In the genomic region with DNA sequence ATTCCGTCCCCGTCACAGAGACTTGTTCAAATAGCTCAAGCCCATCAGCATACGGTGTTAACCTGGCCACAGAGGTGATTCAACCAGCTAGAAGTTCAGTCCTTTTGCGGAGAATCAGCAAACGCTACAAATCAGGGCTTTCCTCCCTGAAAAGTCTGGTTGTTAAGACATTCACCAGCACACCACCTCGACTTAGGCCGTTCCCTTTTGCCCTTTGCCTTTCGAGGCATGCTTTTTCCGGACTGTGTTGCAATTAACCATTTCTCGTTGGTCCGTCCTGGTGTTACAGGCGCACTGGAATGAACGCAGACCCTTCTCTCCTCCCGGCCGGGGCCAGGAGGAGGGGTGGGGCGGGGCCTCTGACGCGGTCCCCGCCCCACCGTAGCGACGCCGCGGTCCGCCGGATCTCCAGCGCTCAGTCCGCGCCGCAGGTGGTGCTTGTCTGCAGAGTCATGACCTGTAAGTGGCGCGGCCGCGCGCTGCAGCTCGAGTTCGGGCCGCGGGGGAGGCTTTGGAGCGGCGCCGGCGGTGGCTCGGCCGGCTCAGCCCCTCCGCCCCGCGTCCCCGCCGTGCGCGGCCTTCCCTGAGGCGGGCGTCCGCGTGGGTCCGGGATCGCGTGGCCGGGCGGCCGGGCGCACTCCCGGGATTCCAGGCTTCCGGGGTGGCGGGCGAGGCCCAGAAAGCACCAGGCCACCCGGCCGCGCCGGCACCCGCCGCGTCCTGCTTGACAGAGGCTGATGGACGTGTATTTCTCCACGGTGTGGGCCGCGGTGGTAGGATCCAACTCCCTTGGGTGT, we compare ENCODE assay signal across 8 cellular contexts. TPM values are rescaled to one million over a fixed set of nuclear protein-coding genes. Genes with fewer than 3 reads are reported as not detected.
DNase-seq lines count a peak whose midpoint lies in the region; ATAC-seq lines count a peak whose summit lies in the region.

A gene with protein sequence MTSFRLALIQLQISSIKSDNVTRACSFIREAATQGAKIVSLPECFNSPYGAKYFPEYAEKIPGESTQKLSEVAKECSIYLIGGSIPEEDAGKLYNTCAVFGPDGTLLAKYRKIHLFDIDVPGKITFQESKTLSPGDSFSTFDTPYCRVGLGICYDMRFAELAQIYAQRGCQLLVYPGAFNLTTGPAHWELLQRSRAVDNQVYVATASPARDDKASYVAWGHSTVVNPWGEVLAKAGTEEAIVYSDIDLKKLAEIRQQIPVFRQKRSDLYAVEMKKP (plus strand): TSS at position 418 of the 797 bp plus-strand sequence. CDS start 35 bp downstream, at position 453.

- CTCF ChIA-PET in CD8-positive, alpha-beta memory T cell (lab: Charles Lee), result interaction anchor here (0.7 to 1.1 kb wide), 4 partner anchors 13 to 73 kb away, joined by 3 read pairs; no protein-coding TSS in a partner anchor

- H3K36me3 ChIP-seq in CD8-positive, alpha-beta memory T cell (ENCODE audit: insufficient read depth, low read length), result no peaks in the 10 kb centered on the region

- peak within 1 kb of the TSS; percentile 85 to 97 (median 94) for H3K27ac Mint-ChIP-seq in CD8-positive, alpha-beta memory T cell
- H3K27ac Mint-ChIP-seq in effector memory CD8-positive, alpha-beta T cell, result peak within 1 kb of the TSS; percentile 96 to 97
- H3K27ac Mint-ChIP-seq in memory B cell, result peak within 1 kb of the TSS; percentile 96

- H3K4me3 Mint-ChIP-seq in CD8-positive, alpha-beta memory T cell, result peak within 1 kb of the TSS; percentile 88 to 95 (median 93)
- H3K4me3 Mint-ChIP-seq in effector memory CD8-positive, alpha-beta T cell, result peak within 1 kb of the TSS; percentile 88 to 98
- peak within 1 kb of the TSS; percentile 95 for H3K4me3 Mint-ChIP-seq in memory B cell

- DNase-seq in CD8-positive, alpha-beta memory T cell, result peak; percentile 68 to 85 (median 74)
- DNase-seq in HK-2 (ENCODE audit: unreplicated experiment) (peak; percentile 91), NOMO-1 treated with DMSO at 0.1 percent for 48 hours (lab: John Stamatoyannopoulos, UW; ENCODE audit: unreplicated experiment) (peak; percentile 74), memory B cell (ENCODE audit: low spot score in 2 of 2) (peak; percentile 68 to 72)
- DNase-seq in activated CD8-positive, alpha-beta memory T cell treated with anti-CD3 and anti-CD28 coated beads for 4 hours (ENCODE audit: low read depth in 2 of 2), result peak; percentile 42 to 51
- peak; percentile 59 to 73 (median 70) for DNase-seq in effector memory CD8-positive, alpha-beta T cell
- peak; percentile 49 for DNase-seq in stimulated activated CD8-positive, alpha-beta memory T cell treated with anti-CD3 and anti-CD28 coated beads, Interleukin-12 subunit alpha, Interleukin-12 subunit beta, amount 100 ng/mL, for 24 hours (ENCODE audit: extremely low read depth)

- H3K4me1 ChIP-seq in CD8-positive, alpha-beta memory T cell (ENCODE audit: insufficient read depth, low read length), result peaks cover 10% of the 10 kb centered on the region

- ATAC-seq in GM19455 (IDR thresholded peaks at IDR 0.05; ENCODE audit: unreplicated experiment) (peak; percentile 96), memory B cell (ENCODE audit: low read depth) (peak; percentile 91)
- peak; percentile 96 for ATAC-seq in effector memory CD8-positive, alpha-beta T cell (replicated peaks)

- peak within 1 kb of the TSS; percentile 71 for H3K27ac ChIP-seq in CD8-positive, alpha-beta memory T cell (ENCODE audit: low read depth, low read length)

- no peaks in the 10 kb centered on the region for H3K9me3 Mint-ChIP-seq in CD8-positive, alpha-beta memory T cell
- H3K9me3 Mint-ChIP-seq in effector memory CD8-positive, alpha-beta T cell, result no peaks in the 10 kb centered on the region
- H3K9me3 Mint-ChIP-seq in memory B cell, result no peaks in the 10 kb centered on the region

- POLR2A ChIA-PET in CD8-positive, alpha-beta memory T cell (lab: Charles Lee), result interaction anchor here (0.8 to 1.4 kb wide), 7 partner anchors 9 to 1515 kb away, joined by 3 to 8 read pairs (median 3); partner anchors contain the start of genes CMSS1, NFKBIZ and TBC1D23

- H3K9me3 ChIP-seq in CD8-positive, alpha-beta memory T cell (ENCODE audit: low read length), result no peaks in the 10 kb centered on the region

- no peaks in the 10 kb centered on the region for H3K27me3 Mint-ChIP-seq in CD8-positive, alpha-beta memory T cell
- no peaks in the 10 kb centered on the region for H3K27me3 Mint-ChIP-seq in effector memory CD8-positive, alpha-beta T cell
- H3K27me3 Mint-ChIP-seq in memory B cell, result no peaks in the 10 kb centered on the region

- peak within 1 kb of the TSS; percentile 89 for H3K4me3 ChIP-seq in CD8-positive, alpha-beta memory T cell (ENCODE audit: low read length)

- peaks cover 0 to 10% (median 0%) of the 10 kb centered on the region in 3 donors for H3K36me3 Mint-ChIP-seq in CD8-positive, alpha-beta memory T cell
- peaks cover 12% of the 10 kb centered on the region for H3K36me3 Mint-ChIP-seq in effector memory CD8-positive, alpha-beta T cell (ENCODE audit: insufficient read depth)
- peaks cover 5% of the 10 kb centered on the region for H3K36me3 Mint-ChIP-seq in memory B cell

- peaks cover 23 to 33% (median 26%) of the 10 kb centered on the region in 3 donors for H3K4me1 Mint-ChIP-seq in CD8-positive, alpha-beta memory T cell
- peaks cover 18 to 21% of the 10 kb centered on the region in 2 donors for H3K4me1 Mint-ChIP-seq in effector memory CD8-positive, alpha-beta T cell (ENCODE audit: low read depth in 2 of 2)
- H3K4me1 Mint-ChIP-seq in memory B cell, result peaks cover 13% of the 10 kb centered on the region

- H3K27me3 ChIP-seq in CD8-positive, alpha-beta memory T cell (ENCODE audit: insufficient read depth, low read length, poor library complexity, severe bottlenecking), result no peaks in the 10 kb centered on the region

RNA-seq across cellular contexts. Expression of the gene that starts here (rescaled TPM):
- total RNA-seq in CD8-positive, alpha-beta memory T cell, result 10 to 100 TPM; 81.9 to 83.0 TPM
- polyA plus RNA-seq in CD8-positive, alpha-beta memory T cell, result 44.1 TPM

Comparison
In these comparisons a context has a peak if more than half of its experiments do, and no peak if none do; other contexts are left out.
1. Peak in every context shown above with its lines: DNase-seq, ATAC-seq, H3K4me3 ChIP-seq and H3K27ac ChIP-seq.